ENCODE assay signal across 1 cellular context in genomic region chr3:48426944-48427629, GRCh38.
TF ChIP-seq lines count a peak whose summit lies in the region.

No MANE protein-coding gene starts in this region.

TF ChIP-seq in GM23338, 12 proteins besides CTCF, POLR2A, EP300 and RAD21 (continued from another document):
- TF ChIP-seq STAT1 (IDR thresholded peaks at IDR 0.05; ENCODE audit: unreplicated experiment) (no peak), POLR2AphosphoS5 (IDR thresholded peaks at IDR 0.05; ENCODE audit: low read depth) (no peak), NANOG (IDR thresholded peaks at IDR 0.05; ENCODE audit: borderline replicate concordance) (no peak), ZNF331 (CRISPR knock-in tag; IDR thresholded peaks at IDR 0.05; ENCODE audit: low read depth) (no peak), CREB1 (CRISPR knock-in tag; IDR thresholded peaks at IDR 0.05; ENCODE audit: low read depth) (no peak), REST (IDR thresholded peaks at IDR 0.05; ENCODE audit: unreplicated experiment) (no peak), EZH2 (IDR thresholded peaks at IDR 0.05; ENCODE audit: low read depth, unreplicated experiment) (no peak)
- TF ChIP-seq, protein P1, sequence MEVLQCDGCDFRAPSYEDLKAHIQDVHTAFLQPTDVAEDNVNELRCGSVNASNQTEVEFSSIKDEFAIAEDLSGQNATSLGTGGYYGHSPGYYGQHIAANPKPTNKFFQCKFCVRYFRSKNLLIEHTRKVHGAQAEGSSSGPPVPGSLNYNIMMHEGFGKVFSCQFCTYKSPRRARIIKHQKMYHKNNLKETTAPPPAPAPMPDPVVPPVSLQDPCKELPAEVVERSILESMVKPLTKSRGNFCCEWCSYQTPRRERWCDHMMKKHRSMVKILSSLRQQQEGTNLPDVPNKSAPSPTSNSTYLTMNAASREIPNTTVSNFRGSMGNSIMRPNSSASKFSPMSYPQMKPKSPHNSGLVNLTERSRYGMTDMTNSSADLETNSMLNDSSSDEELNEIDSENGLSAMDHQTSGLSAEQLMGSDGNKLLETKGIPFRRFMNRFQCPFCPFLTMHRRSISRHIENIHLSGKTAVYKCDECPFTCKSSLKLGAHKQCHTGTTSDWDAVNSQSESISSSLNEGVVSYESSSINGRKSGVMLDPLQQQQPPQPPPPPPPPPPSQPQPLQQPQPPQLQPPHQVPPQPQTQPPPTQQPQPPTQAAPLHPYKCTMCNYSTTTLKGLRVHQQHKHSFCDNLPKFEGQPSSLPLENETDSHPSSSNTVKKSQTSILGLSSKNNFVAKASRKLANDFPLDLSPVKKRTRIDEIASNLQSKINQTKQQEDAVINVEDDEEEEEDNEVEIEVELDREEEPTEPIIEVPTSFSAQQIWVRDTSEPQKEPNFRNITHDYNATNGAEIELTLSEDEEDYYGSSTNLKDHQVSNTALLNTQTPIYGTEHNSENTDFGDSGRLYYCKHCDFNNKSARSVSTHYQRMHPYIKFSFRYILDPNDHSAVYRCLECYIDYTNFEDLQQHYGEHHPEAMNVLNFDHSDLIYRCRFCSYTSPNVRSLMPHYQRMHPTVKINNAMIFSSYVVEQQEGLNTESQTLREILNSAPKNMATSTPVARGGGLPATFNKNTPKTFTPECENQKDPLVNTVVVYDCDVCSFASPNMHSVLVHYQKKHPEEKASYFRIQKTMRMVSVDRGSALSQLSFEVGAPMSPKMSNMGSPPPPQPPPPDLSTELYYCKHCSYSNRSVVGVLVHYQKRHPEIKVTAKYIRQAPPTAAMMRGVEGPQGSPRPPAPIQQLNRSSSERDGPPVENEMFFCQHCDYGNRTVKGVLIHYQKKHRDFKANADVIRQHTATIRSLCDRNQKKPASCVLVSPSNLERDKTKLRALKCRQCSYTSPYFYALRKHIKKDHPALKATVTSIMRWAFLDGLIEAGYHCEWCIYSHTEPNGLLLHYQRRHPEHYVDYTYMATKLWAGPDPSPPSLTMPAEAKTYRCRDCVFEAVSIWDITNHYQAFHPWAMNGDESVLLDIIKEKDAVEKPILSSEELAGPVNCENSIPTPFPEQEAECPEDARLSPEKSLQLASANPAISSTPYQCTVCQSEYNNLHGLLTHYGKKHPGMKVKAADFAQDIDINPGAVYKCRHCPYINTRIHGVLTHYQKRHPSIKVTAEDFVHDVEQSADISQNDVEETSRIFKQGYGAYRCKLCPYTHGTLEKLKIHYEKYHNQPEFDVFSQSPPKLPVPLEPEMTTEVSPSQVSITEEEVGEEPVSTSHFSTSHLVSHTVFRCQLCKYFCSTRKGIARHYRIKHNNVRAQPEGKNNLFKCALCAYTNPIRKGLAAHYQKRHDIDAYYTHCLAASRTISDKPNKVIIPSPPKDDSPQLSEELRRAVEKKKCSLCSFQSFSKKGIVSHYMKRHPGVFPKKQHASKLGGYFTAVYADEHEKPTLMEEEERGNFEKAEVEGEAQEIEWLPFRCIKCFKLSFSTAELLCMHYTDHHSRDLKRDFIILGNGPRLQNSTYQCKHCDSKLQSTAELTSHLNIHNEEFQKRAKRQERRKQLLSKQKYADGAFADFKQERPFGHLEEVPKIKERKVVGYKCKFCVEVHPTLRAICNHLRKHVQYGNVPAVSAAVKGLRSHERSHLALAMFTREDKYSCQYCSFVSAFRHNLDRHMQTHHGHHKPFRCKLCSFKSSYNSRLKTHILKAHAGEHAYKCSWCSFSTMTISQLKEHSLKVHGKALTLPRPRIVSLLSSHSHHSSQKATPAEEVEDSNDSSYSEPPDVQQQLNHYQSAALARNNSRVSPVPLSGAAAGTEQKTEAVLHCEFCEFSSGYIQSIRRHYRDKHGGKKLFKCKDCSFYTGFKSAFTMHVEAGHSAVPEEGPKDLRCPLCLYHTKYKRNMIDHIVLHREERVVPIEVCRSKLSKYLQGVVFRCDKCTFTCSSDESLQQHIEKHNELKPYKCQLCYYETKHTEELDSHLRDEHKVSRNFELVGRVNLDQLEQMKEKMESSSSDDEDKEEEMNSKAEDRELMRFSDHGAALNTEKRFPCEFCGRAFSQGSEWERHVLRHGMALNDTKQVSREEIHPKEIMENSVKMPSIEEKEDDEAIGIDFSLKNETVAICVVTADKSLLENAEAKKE (CRISPR knock-in tag; IDR thresholded peaks at IDR 0.05) = no peak
